In genomic region chr9:137339606-137340462, GRCh38 we compare ENCODE assay signal across 16 cellular contexts. TPM values are rescaled to one million over a fixed set of nuclear protein-coding genes. Genes with fewer than 3 reads are reported as not detected.
A peak's percentile ranks its signal among the peaks of the same experiment; 100 is the strongest.
DNase-seq lines count a peak whose midpoint lies in the region; ATAC-seq and TF ChIP-seq lines count a peak whose summit lies in the region.
"Had no signal": no experiment of that assay in that cellular context is flagged by ENCODE, and none has a peak within 500 bp of the region (broad histone marks: within the 10 kb centered on the region; RNA-seq: fewer than 3 reads in every experiment).

No MANE protein-coding gene starts in this region.

- H3K27ac Mint-ChIP-seq in type B pancreatic cell: no peak overlapping the region

- no peak overlapping the region for H3K27ac ChIP-seq in BLaER1
- H3K27ac ChIP-seq: C4-2B had no signal

- no peak overlapping the region for H3K9ac ChIP-seq in BLaER1

- H3K4me2 ChIP-seq in BLaER1: peak overlapping the region; percentile 61

- H3K4me3 ChIP-seq in BLaER1: no peak overlapping the region
- H3K4me3 ChIP-seq in cardiac fibroblast (replicated peaks in 1 of 2; ENCODE audit: low read depth in 2 of 2, low read length in 2 of 2): no peak overlapping the region

- peaks cover 4% of the 10 kb centered on the region for H3K9me3 Mint-ChIP-seq in type B pancreatic cell

- H3K27me3 Mint-ChIP-seq in type B pancreatic cell: no peaks in the 10 kb centered on the region

- H4K20me1 ChIP-seq in BLaER1: no peaks in the 10 kb centered on the region

- intact Hi-C loops in left colon (cut with DNase I, micrococcal nuclease): no loop called here

- H3K9me3 ChIP-seq in BLaER1: peaks cover 43% of the 10 kb centered on the region

- no peak for TF ChIP-seq CTCF in cardiac fibroblast (IDR thresholded peaks at IDR 0.05; ENCODE audit: low read depth, low read length)
- TF ChIP-seq CTCF in type B pancreatic cell (conservative IDR thresholded peaks at IDR 0.05): no peak

- peaks cover 40% of the 10 kb centered on the region for H3K4me1 ChIP-seq in BLaER1
- H3K4me1 ChIP-seq: Caco-2 had no signal

- H3K36me3 Mint-ChIP-seq in type B pancreatic cell: peaks cover 11% of the 10 kb centered on the region

- DNase-seq in RPMI7951 (ENCODE audit: low read depth) (peak; percentile 28), cardiac fibroblast (ENCODE audit: low read depth in 2 of 2) (peak; percentile 47 to 53), left colon (no peak), type B pancreatic cell (ENCODE audit: extremely low spot score, unreplicated experiment) (no peak), NCI-H2029 treated with DMSO at 0.1 percent for 48 hours (lab: John Stamatoyannopoulos, UW) (no peak), NCI-H524 (lab: John Stamatoyannopoulos, UW) (no peak), DMS114 treated with DMSO at 0.1 percent for 48 hours (lab: John Stamatoyannopoulos, UW; ENCODE audit: unreplicated experiment) (no peak)
- DNase-seq: Caco-2, H7, NCI-H1417 treated with DMSO at 0.1 percent for 48 hours, NCI-H2227 treated with DMSO at 0.1 percent for 48 hours, NCI-H526 treated with DMSO at 0.1 percent for 48 hours, SHP77 treated with DMSO at 0.1 percent for 48 hours had no signal

- ATAC-seq in left colon: peak; percentile 34

- no peak overlapping the region for H3K4me3 Mint-ChIP-seq in type B pancreatic cell
- H3K4me3 Mint-ChIP-seq: IgD-negative memory B cell had no signal

- no peaks in the 10 kb centered on the region for H3K27me3 ChIP-seq in BLaER1

- peaks cover 7% of the 10 kb centered on the region; the same call in 1 of the 2 replicates for H3K36me3 ChIP-seq in BLaER1

- H3K4me1 Mint-ChIP-seq in type B pancreatic cell (ENCODE audit: unreplicated experiment): no peaks in the 10 kb centered on the region

RNA-seq across cellular contexts. Expression of gene NRARP, which starts 37.8 kb away (rescaled TPM):
- total RNA-seq in RPMI7951 (2014; rRNA removed; shearing (Covaris generic)): 0.12 TPM in 1 of 2 replicates, not detected in the other
- 100 to 1,000 TPM; 163 to 181 TPM for total RNA-seq in left colon
- 17.9 and 21.7 TPM in 2 replicates for total RNA-seq in type B pancreatic cell (ENCODE audit: low replicate concordance)

Comparison
In these comparisons a context has a peak if more than half of its experiments do, and no peak if none do; other contexts are left out.
1. DNase-seq: peak in RPMI7951 (single experiment) and cardiac fibroblast (2 of 2); none in left colon (0 of 2), type B pancreatic cell (single experiment), NCI-H2029 treated with DMSO at 0.1 percent for 48 hours (single experiment), NCI-H524 (0 of 2) and DMS114 treated with DMSO at 0.1 percent for 48 hours (single experiment).
2. RNA of gene NRARP, which starts 37.8 kb away (total RNA-seq): 163 to 181 TPM in left colon and 17.9 to 21.7 TPM in type B pancreatic cell; 0.12 TPM in RPMI7951; every median in the first group is over 10 times any median in the second.